In genomic region chr12:101746661-101747060, GRCh38 we compare ENCODE assay signal across 29 cellular contexts. TPM values are rescaled to one million over a fixed set of nuclear protein-coding genes. Genes with fewer than 3 reads are reported as not detected.
DNase-seq lines count a peak whose midpoint lies in the region; ATAC-seq and TF ChIP-seq lines count a peak whose summit lies in the region.
"Had no signal": no experiment of that assay in that cellular context is flagged by ENCODE, and none has a peak within 500 bp of the region (broad histone marks: within the 10 kb centered on the region; RNA-seq: fewer than 3 reads in every experiment).

No MANE protein-coding gene starts in this region.

- peak; percentile 24 for DNase-seq in LHCN-M2 (ENCODE audit: low read depth)
- peak; percentile 27 to 70 (median 34) for DNase-seq in body of pancreas
- no peak for DNase-seq in C1 segment of cervical spinal cord (lab: John Stamatoyannopoulos, UW)
- DNase-seq in NCI-H2029 (lab: John Stamatoyannopoulos, UW) = no peak
- DNase-seq in vagina (ENCODE audit: extremely low spot score in 2 of 2) = no peak
- DNase-seq in DMS114 treated with DMSO at 0.1 percent for 48 hours (lab: John Stamatoyannopoulos, UW; ENCODE audit: unreplicated experiment) = no peak
- DNase-seq: activated CD4-positive, alpha-beta T cell treated with anti-CD3 and anti-CD28 coated beads for 48 hours; activated CD8-positive, alpha-beta memory T cell treated with anti-CD3 and anti-CD28 coated beads for 24 hours; activated naive CD4-positive, alpha-beta T cell treated with anti-CD3 and anti-CD28 coated beads, Interleukin-2, amount 50 U/mL, for 16 hours; activated T-cell treated with anti-CD3 and anti-CD28 coated beads for 4 hours; amniotic stem cell; BE2C; CD8-positive, alpha-beta memory T cell; DMS153; HCEC 1CT; mesendoderm; naive thymus-derived CD4-positive, alpha-beta T cell; NCI-H1436 treated with DMSO at 0.1 percent for 48 hours; NCI-H2107; NCI-H748 treated with DMSO at 0.1 percent for 48 hours; occipital lobe; psoas muscle; SIG-M5; stimulated activated CD4-positive, alpha-beta T cell treated with anti-CD3 and anti-CD28 coated beads, Interleukin-4, amount 100 ng/mL, for 4 hours; substantia nigra had no signal

- peak overlapping the region; percentile 68 for H3K27ac ChIP-seq in 22Rv1
- H3K27ac ChIP-seq in body of pancreas = peak overlapping the region in 2 of 4 donors; percentile 11 to 31
- H3K27ac ChIP-seq in mesodermal cell (ENCODE audit: low read depth, low read length, severe bottlenecking) = peak overlapping the region; percentile 24
- H3K27ac ChIP-seq in vagina = no peak overlapping the region
- H3K27ac ChIP-seq: psoas muscle had no signal

- H3K9me3 ChIP-seq in body of pancreas (no peaks in the 10 kb centered on the region), mesodermal cell (ENCODE audit: control insufficient read depth, low read length) (no peaks in the 10 kb centered on the region), vagina (no peaks in the 10 kb centered on the region)
- H3K9me3 ChIP-seq: BE2C, psoas muscle had no signal

- no peak overlapping the region for H3K4me3 ChIP-seq in body of pancreas
- no peak overlapping the region for H3K4me3 ChIP-seq in mesodermal cell (ENCODE audit: extremely low read depth, insufficient read depth, low read length, poor library complexity, severe bottlenecking)
- H3K4me3 ChIP-seq in vagina = no peak overlapping the region
- H3K4me3 ChIP-seq: psoas muscle had no signal

- peaks cover 0 to 2% of the 10 kb centered on the region in 2 donors for H3K36me3 ChIP-seq in body of pancreas (replicated peaks in 1 of 2; ENCODE audit: insufficient read depth in 1 of 2, low read depth in 2 of 2)
- H3K36me3 ChIP-seq in mesodermal cell (ENCODE audit: control insufficient read depth, insufficient read depth, low read length) = peaks cover 29% of the 10 kb centered on the region
- H3K36me3 ChIP-seq in vagina = peaks cover 0 to 46% of the 10 kb centered on the region in 2 donors
- H3K36me3 ChIP-seq: BE2C had no signal

- no peak for TF ChIP-seq CTCF in 22Rv1 (IDR thresholded peaks at IDR 0.05)
- no peak for TF ChIP-seq CTCF in body of pancreas (IDR thresholded peaks at IDR 0.05)
- no peak for TF ChIP-seq CTCF in vagina (IDR thresholded peaks at IDR 0.05)

- intact Hi-C loops in body of pancreas (cut with DNase I) (no loop called here), vagina (cut with DNase I) (no loop called here)

- ATAC-seq in body of pancreas = peak; percentile 85
- ATAC-seq: left lobe of liver; naive thymus-derived CD4-positive, alpha-beta T cell; psoas muscle had no signal

- H3K27me3 ChIP-seq in body of pancreas = no peaks in the 10 kb centered on the region
- no peaks in the 10 kb centered on the region for H3K27me3 ChIP-seq in vagina
- H3K27me3 ChIP-seq: BE2C had no signal

- 41 to 51% methylated on average over 1 of the region's 1 CpG for WGBS in body of pancreas, 2 donors
- no CpG with 5 or more reads among the region's 1 CpG for WGBS in mesodermal cell (ENCODE audit: insufficient coverage in 2 of 2), 2 experiments

- TF ChIP-seq POLR2A in body of pancreas (IDR thresholded peaks at IDR 0.05) (no peak), vagina (IDR thresholded peaks at IDR 0.05) (no peak)

- H3K4me1 ChIP-seq in body of pancreas = peaks cover 24% of the 10 kb centered on the region
- no peaks in the 10 kb centered on the region for H3K4me1 ChIP-seq in mesodermal cell (ENCODE audit: control insufficient read depth, insufficient read depth, low read length, poor library complexity, severe bottlenecking)
- no peaks in the 10 kb centered on the region for H3K4me1 ChIP-seq in vagina
- H3K4me1 ChIP-seq: BE2C, psoas muscle had no signal

RNA-seq across cellular contexts. Expression of gene SYCP3, which starts 7.4 kb away (rescaled TPM):
- total RNA-seq in LHCN-M2 (2014; rRNA removed) (0.34 TPM in 1 of 2 replicates, not detected in the other), body of pancreas (under 1 TPM in 1 of 2 donors, not detected in 1; 0.26 TPM), vagina (not detected)
- 0.05 TPM for polyA plus RNA-seq in LHCN-M2 (2012)
- polyA plus RNA-seq in mesodermal cell (2013, experiment 1 of 2) = 0.44 TPM
- polyA plus RNA-seq in mesodermal cell (2013, experiment 2 of 2) = not detected
- total RNA-seq: glomerular endothelial cell, left lobe of liver had no signal

RNA-seq across cellular contexts. Expression of gene CHPT1, which starts 49.2 kb away (rescaled TPM):
- total RNA-seq in LHCN-M2 (2014; rRNA removed) (28.2 and 34.2 TPM in 2 replicates), body of pancreas (10 to 100 TPM; 62.0 to 74.2 TPM), vagina (84.7 TPM)
- polyA plus RNA-seq in LHCN-M2 (2012) = 21.5 TPM
- 19.0 TPM for polyA plus RNA-seq in mesodermal cell (2013, experiment 1 of 2)
- 21.2 TPM for polyA plus RNA-seq in mesodermal cell (2013, experiment 2 of 2)

Comparison
In these comparisons a context has a peak if more than half of its experiments do, and no peak if none do; other contexts are left out.
1. DNase-seq: peak in LHCN-M2 (single experiment) and body of pancreas (4 of 4); none in C1 segment of cervical spinal cord (0 of 14), NCI-H2029 (single experiment), vagina (0 of 2) and DMS114 treated with DMSO at 0.1 percent for 48 hours (single experiment).